Comparison of ENCODE assay signal across 8 cellular contexts in the genomic region with DNA sequence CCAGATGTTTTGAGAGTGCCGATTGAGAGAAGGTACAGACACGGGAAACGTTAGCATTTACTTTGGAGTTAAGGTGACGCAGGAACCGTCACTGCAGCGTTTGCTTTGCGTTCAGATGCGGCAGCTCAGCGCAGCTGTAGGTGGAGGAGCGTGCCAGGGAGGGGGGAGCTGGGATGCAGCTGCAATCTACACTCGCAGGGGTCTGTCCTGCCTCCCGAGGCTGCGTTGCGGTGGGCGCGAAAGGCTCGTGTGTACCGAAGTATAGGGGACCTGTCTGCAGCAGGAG. TPM values are rescaled to one million over a fixed set of nuclear protein-coding genes. Genes with fewer than 3 reads are reported as not detected.
DNase-seq lines count a peak whose midpoint lies in the region; ATAC-seq, FAIRE-seq and TF ChIP-seq lines count a peak whose summit lies in the region.

No MANE protein-coding gene starts in this region.

- H3K27me3 Mint-ChIP-seq in T-cell = no peaks in the 10 kb centered on the region
- H3K27me3 Mint-ChIP-seq in stimulated activated naive CD8-positive, alpha-beta T cell treated with anti-CD3 and anti-CD28 coated beads, Interleukin-15, amount 100 ng/mL, for 72 hours = no peaks in the 10 kb centered on the region

- peak overlapping the region; percentile 92; the same call in 2 of the 3 replicates for H2BK15ac ChIP-seq in IMR-90 (ENCODE audit: low read depth, low read length)

- 0% methylated on average over 6 of the region's 18 CpGs; no CpG with 5 or more reads in 1 of the 2 experiments for whole genome bisulfite sequencing in IMR-90 (ENCODE audit: extremely low coverage in 2 of 2, insufficient read length in 1 of 2), 2 experiments
- 0% methylated on average over 18 of the region's 18 CpGs for WGBS in lung, 2 donors

- TF ChIP-seq RAD21 in IMR-90 (IDR thresholded peaks at IDR 0.05; ENCODE audit: low read length) = no peak

- TF ChIP-seq POLR2A in IMR-90 (IDR thresholded peaks at IDR 0.05; ENCODE audit: low read depth, low read length) = no peak; the same call in 1 of the 2 replicates
- no peak for TF ChIP-seq POLR2A in GM12892 (IDR thresholded peaks at IDR 0.05; ENCODE audit: low read depth, low read length)

- peak overlapping the region; percentile 67 for H4K91ac ChIP-seq in IMR-90 (ENCODE audit: insufficient read depth, low read depth, low read length)

- TF ChIP-seq CTCF in IMR-90 (conservative IDR thresholded peaks at IDR 0.05; ENCODE audit: low read depth, low read length) (no peak), colonic mucosa (IDR thresholded peaks at IDR 0.05) (no peak), lung (IDR thresholded peaks at IDR 0.05; ENCODE audit: control extremely low read depth, extremely low read depth) (no peak)

- H2BK20ac ChIP-seq in IMR-90 (ENCODE audit: low read depth, low read length) = peak overlapping the region; percentile 24; the same call in 1 of the 2 replicates

- H3K27ac ChIP-seq in IMR-90 (ENCODE audit: insufficient read depth, low read length) (peak overlapping the region; percentile 85), colonic mucosa (peak overlapping the region; percentile 95), lung (ENCODE audit: low read depth in 1 of 2, low read length in 1 of 2) (peak overlapping the region; percentile 49 to 94)

- H2BK5ac ChIP-seq in IMR-90 (ENCODE audit: low read depth, low read length, poor library complexity, severe bottlenecking) = peak overlapping the region; percentile 80

- peak overlapping the region; percentile 99 for H3K4me2 ChIP-seq in IMR-90 (ENCODE audit: low read depth, low read length)

- peak overlapping the region; percentile 90 for H3K4ac ChIP-seq in IMR-90 (ENCODE audit: low read depth, low read length)

- H3K4me1 Mint-ChIP-seq in T-cell = peaks cover 41 to 47% (median 42%) of the 10 kb centered on the region in 3 donors
- H3K4me1 Mint-ChIP-seq in stimulated activated naive CD8-positive, alpha-beta T cell treated with anti-CD3 and anti-CD28 coated beads, Interleukin-15, amount 100 ng/mL, for 72 hours = peaks cover 38% of the 10 kb centered on the region

- H3K36me3 ChIP-seq in IMR-90 (ENCODE audit: control insufficient read depth, insufficient read depth, low read length) = no peaks in the 10 kb centered on the region
- H3K36me3 ChIP-seq in colonic mucosa = no peaks in the 10 kb centered on the region
- no peaks in the 10 kb centered on the region for H3K36me3 ChIP-seq in lung (ENCODE audit: control insufficient read depth in 2 of 2, insufficient read depth in 2 of 2, low read length in 2 of 2)

- peak overlapping the region; percentile 98 for H3K23ac ChIP-seq in IMR-90 (ENCODE audit: low read depth, low read length)

- peak overlapping the region; percentile 100 for H2AFZ ChIP-seq in IMR-90 (replicated peaks; ENCODE audit: low read length, poor library complexity)

- H3K9me1 ChIP-seq in IMR-90 (ENCODE audit: insufficient read depth, low read length) = peaks cover 3% of the 10 kb centered on the region; the same call in 1 of the 2 replicates

- POLR2A ChIA-PET in IMR-90 (lab: Charles Lee; ENCODE audit: unreplicated experiment) (no interaction called here), T-cell (lab: Charles Lee) (interaction anchor here (0.6 kb wide), 2 partner anchors 51 to 60 kb away, joined by 3 to 4 read pairs; no protein-coding TSS in a partner anchor)

- peak; percentile 36 for DNase-seq in GF-D8 (lab: John Stamatoyannopoulos, UW)
- DNase-seq in IMR-90 = peak; percentile 76
- peak in 31 of 34 experiments; percentile 61 to 89 (median 78) for DNase-seq in T-cell
- peak; percentile 51 for DNase-seq in colonic mucosa
- DNase-seq in lung (ENCODE audit: low spot score) = peak; percentile 36
- no peak for DNase-seq in stimulated activated naive CD8-positive, alpha-beta T cell treated with anti-CD3 and anti-CD28 coated beads, Interleukin-15, amount 100 ng/mL, for 72 hours
- DNase-seq in GM12892 (ENCODE audit: insufficient read length) = no peak

- H3K14ac ChIP-seq in IMR-90 (replicated peaks; ENCODE audit: low read depth, low read length) = peak overlapping the region; percentile 77

- H3K4me3 ChIP-seq in IMR-90 (ENCODE audit: insufficient read depth, low read depth, low read length) = peak overlapping the region; percentile 89
- peak overlapping the region; percentile 74 for H3K4me3 ChIP-seq in colonic mucosa
- H3K4me3 ChIP-seq in lung = peak overlapping the region; percentile 3

- no peaks in the 10 kb centered on the region for H3K9me3 Mint-ChIP-seq in T-cell
- no peaks in the 10 kb centered on the region for H3K9me3 Mint-ChIP-seq in stimulated activated naive CD8-positive, alpha-beta T cell treated with anti-CD3 and anti-CD28 coated beads, Interleukin-15, amount 100 ng/mL, for 72 hours

- in situ Hi-C loops in IMR-90 (cut with MboI; ENCODE audit: low sequenced_read_pairs) = no loop called here

- H3K4me3 Mint-ChIP-seq in T-cell = peak overlapping the region; percentile 92 to 95 (median 93)
- peak overlapping the region; percentile 83 to 99 for H3K4me3 Mint-ChIP-seq in stimulated activated naive CD8-positive, alpha-beta T cell treated with anti-CD3 and anti-CD28 coated beads, Interleukin-15, amount 100 ng/mL, for 72 hours

- H3K27me3 ChIP-seq in IMR-90 (ENCODE audit: control insufficient read depth, insufficient read depth, low read length) (no peaks in the 10 kb centered on the region), colonic mucosa (no peaks in the 10 kb centered on the region), lung (ENCODE audit: control insufficient read depth, insufficient read depth) (no peaks in the 10 kb centered on the region)

- H3K27ac Mint-ChIP-seq in T-cell = peak overlapping the region; percentile 92 to 94
- peak overlapping the region; percentile 16 to 90 for H3K27ac Mint-ChIP-seq in stimulated activated naive CD8-positive, alpha-beta T cell treated with anti-CD3 and anti-CD28 coated beads, Interleukin-15, amount 100 ng/mL, for 72 hours

- H2AK5ac ChIP-seq in IMR-90 (ENCODE audit: low read depth, low read length) = peak overlapping the region; percentile 23; the same call in 1 of the 2 replicates

- CTCF ChIA-PET in IMR-90 (lab: Yijun Ruan, JAX) = interaction anchor here (0.5 to 0.7 kb wide), 3 partner anchors 36 to 185 kb away, joined by 3 read pairs; no protein-coding TSS in a partner anchor
- CTCF ChIA-PET in T-cell (lab: Charles Lee) = interaction anchor here (0.6 to 1.5 kb wide), 7 partner anchors 34 to 585 kb away, joined by 3 to 8 read pairs (median 3); a partner anchor contains a TSS

- BruUV-seq in IMR-90 (replicated peaks; lab: Mats Ljungman, UMichigan) = no TSS peak

- H3K9ac ChIP-seq in IMR-90 (ENCODE audit: low read depth, low read length) (peak overlapping the region; percentile 88), colonic mucosa (ENCODE audit: low read depth in 2 of 2, low read length in 2 of 2) (peak overlapping the region; percentile 79 to 87)

- H2AK9ac ChIP-seq in IMR-90 (replicated peaks; ENCODE audit: low read depth, low read length, poor library complexity) = peak overlapping the region; percentile 85

- H4K5ac ChIP-seq in IMR-90 (ENCODE audit: low read depth, low read length) = peak overlapping the region; percentile 75; the same call in 1 of the 2 replicates

- dilution Hi-C loops in IMR-90 (cut with HindIII; ENCODE audit: low sequenced_read_pairs, unreplicated experiment) = no loop called here

- H4K8ac ChIP-seq in IMR-90 (ENCODE audit: low read depth in 2 of 2, low read length in 2 of 2) = peak overlapping the region; percentile 45 to 70

- H3K9me3 ChIP-seq in IMR-90 (ENCODE audit: control insufficient read depth, insufficient read depth, low read length) (no peaks in the 10 kb centered on the region), colonic mucosa (no peaks in the 10 kb centered on the region), lung (ENCODE audit: control insufficient read depth in 2 of 2, insufficient read depth in 1 of 2, low read length in 1 of 2) (no peaks in the 10 kb centered on the region)

- peaks cover 7 to 17% of the 10 kb centered on the region in 2 experiments; a peak in 3 of 4 replicates for H3K79me1 ChIP-seq in IMR-90 (ENCODE audit: low read depth in 1 of 2, low read length in 2 of 2)

- peak overlapping the region; percentile 75 for H2BK120ac ChIP-seq in IMR-90 (ENCODE audit: low read depth, low read length)

- H3K18ac ChIP-seq in IMR-90 (ENCODE audit: low read depth, low read length) = peak overlapping the region; percentile 72

- intact Hi-C loops in IMR-90 (cut with micrococcal nuclease) = loop anchor here (1.0 kb wide), 1 partner anchor 12 kb away; no protein-coding TSS in a partner anchor
- intact Hi-C loops in colonic mucosa (cut with DNase I) = no loop called here

- peak overlapping the region; percentile 56; the same call in 1 of the 2 replicates for H3K56ac ChIP-seq in IMR-90 (ENCODE audit: extremely low read depth, insufficient read depth, low read length)

- ATAC-seq in GM21619 (IDR thresholded peaks at IDR 0.05; ENCODE audit: unreplicated experiment) (peak; percentile 33), IMR-90 (ENCODE audit: low read depth) (peak; percentile 36), T-cell (replicated peaks in 1 of 4) (peak; percentile 57 to 78 (median 63)), lung (ENCODE audit: insufficient read depth, low FRiP score) (no peak)
- peak; percentile 73 for ATAC-seq in stimulated activated naive CD8-positive, alpha-beta T cell treated with anti-CD3 and anti-CD28 coated beads, Interleukin-15, amount 100 ng/mL, for 72 hours

- H4K20me1 ChIP-seq in IMR-90 (ENCODE audit: insufficient read depth, low read length) = peaks cover 39% of the 10 kb centered on the region

- H3K4me1 ChIP-seq in IMR-90 (ENCODE audit: control insufficient read depth, insufficient read depth, low read length) = peaks cover 2% of the 10 kb centered on the region
- peaks cover 13% of the 10 kb centered on the region for H3K4me1 ChIP-seq in colonic mucosa
- peaks cover 3 to 9% of the 10 kb centered on the region in 2 donors for H3K4me1 ChIP-seq in lung (ENCODE audit: control insufficient read depth in 2 of 2, insufficient read depth in 2 of 2, low read length in 2 of 2)

- H3K36me3 Mint-ChIP-seq in T-cell = no peaks in the 10 kb centered on the region

- FAIRE-seq in GM12892 (lab: Jason Lieb, UNC) = no peak

RNA-seq across cellular contexts. Expression of a gene that starts 0.4 kb away (rescaled TPM):
- total RNA-seq in IMR-90 (2012; rRNA removed) (50.2 and 67.2 TPM in 2 replicates), T-cell (10 to 100 TPM; 52.4 to 58.4 (median 55.6) TPM), colonic mucosa (10 to 100 TPM; 27.1 to 37.7 TPM), lung (10 to 100 TPM; 40.7 to 90.2 TPM)
- polyA plus RNA-seq in IMR-90 (2012; rRNA removed) (15.4 and 20.4 TPM in 2 replicates), lung (10 to 100 TPM; 12.1 to 17.8 TPM)
- polyA plus RNA-seq in IMR-90 (2012; cell fraction: cytosol; rRNA removed) = 2.2 and 3.6 TPM in 2 replicates
- 1.6 and 12.9 TPM in 2 replicates for polyA plus RNA-seq in IMR-90 (2012; cell fraction: nucleus; rRNA removed; ENCODE audit: low replicate concordance)
- polyA plus RNA-seq in GM12892 (2012; ENCODE audit: missing spikeins) = 56.0 TPM

RNA-seq across cellular contexts. Expression of a gene that starts 12.6 kb away (rescaled TPM):
- total RNA-seq in IMR-90 (2012; rRNA removed) = 8.3 and 10.8 TPM in 2 replicates
- 11.8 and 12.6 TPM in 2 replicates for polyA plus RNA-seq in IMR-90 (2012; rRNA removed)
- 6.2 and 10.4 TPM in 2 replicates for polyA plus RNA-seq in IMR-90 (2012; cell fraction: cytosol; rRNA removed)
- polyA plus RNA-seq in IMR-90 (2012; cell fraction: nucleus; rRNA removed; ENCODE audit: low replicate concordance) = 31.5 and 32.7 TPM in 2 replicates
- 10 to 100 TPM; 40.3 to 73.5 (median 64.7) TPM for total RNA-seq in T-cell
- 10 to 100 TPM; 16.8 to 18.7 TPM for total RNA-seq in colonic mucosa
- 10 to 100 TPM; 19.7 to 34.1 TPM for total RNA-seq in lung
- 10 to 100 TPM; 11.9 to 13.0 TPM for polyA plus RNA-seq in lung
- 22.6 TPM for polyA plus RNA-seq in GM12892 (2012; ENCODE audit: missing spikeins)

RNA-seq across cellular contexts. Expression of a gene that starts 41.8 kb away (rescaled TPM):
- total RNA-seq in IMR-90 (2012; rRNA removed) = 28.5 and 33.1 TPM in 2 replicates
- 30.4 and 40.5 TPM in 2 replicates for polyA plus RNA-seq in IMR-90 (2012; rRNA removed)
- 14.1 and 42.1 TPM in 2 replicates for polyA plus RNA-seq in IMR-90 (2012; cell fraction: cytosol; rRNA removed)
- polyA plus RNA-seq in IMR-90 (2012; cell fraction: nucleus; rRNA removed; ENCODE audit: low replicate concordance) = 19.7 and 60.8 TPM in 2 replicates
- 10 to 100 TPM; 51.4 to 75.1 (median 62.2) TPM for total RNA-seq in T-cell
- total RNA-seq in colonic mucosa = 10 to 100 TPM; 33.5 to 34.9 TPM
- total RNA-seq in lung = 100 to 1,000 TPM in 1 of 2 donors, 10 to 100 TPM in 1; 41.0 to 228 TPM
- 10 to 100 TPM in 1 of 2 donors, 1 to 10 TPM in 1; 7.7 to 11.3 TPM for polyA plus RNA-seq in lung
- polyA plus RNA-seq in GM12892 (2012; ENCODE audit: missing spikeins) = 32.9 TPM

Comparison
In these comparisons a context has a peak if more than half of its experiments do, and no peak if none do; other contexts are left out.
1. DNase-seq: peak in GF-D8 (single experiment), IMR-90 (single experiment), T-cell (31 of 34), colonic mucosa (single experiment) and lung (single experiment); none in stimulated activated naive CD8-positive, alpha-beta T cell treated with anti-CD3 and anti-CD28 coated beads, Interleukin-15, amount 100 ng/mL, for 72 hours (0 of 2) and GM12892 (single experiment).
2. H3K4me3 ChIP-seq: peak in every context shown above with its lines; median percentile 89 in IMR-90; 74 in colonic mucosa; 3 in lung.
3. Peak in every context shown above with its lines, with median percentiles within 50 percentile points of each other: H3K27ac ChIP-seq.